In genomic region chr1:88537762-88538161, GRCh38 we compare ENCODE assay signal across 17 cellular contexts.
DNase-seq lines count a peak whose midpoint lies in the region; ATAC-seq and TF ChIP-seq lines count a peak whose summit lies in the region.
"Had no signal": no experiment of that assay in that cellular context is flagged by ENCODE, and none has a peak within 500 bp of the region (broad histone marks: within the 10 kb centered on the region; RNA-seq: fewer than 3 reads in every experiment).

No MANE protein-coding gene starts in this region.

- DNase-seq in SK-N-DZ (ENCODE audit: low spot score) (peak; percentile 84), hepatocyte (ENCODE audit: low spot score) (no peak), left lobe of liver (ENCODE audit: low spot score) (no peak), ureter (ENCODE audit: low spot score) (no peak), neural progenitor cell (ENCODE audit: low spot score) (no peak), NCI-H510A treated with DMSO at 0.1 percent for 48 hours (lab: John Stamatoyannopoulos, UW) (no peak), H4 (ENCODE audit: low spot score) (no peak)
- DNase-seq: 8988T; ACHN; Caco-2; Calu3; CD4-positive, alpha-beta T cell; CD8-positive, alpha-beta T cell; DMS79 treated with DMSO at 0.1 percent for 48 hours; GF-D8 had no signal

- no peaks in the 10 kb centered on the region for H3K36me3 Mint-ChIP-seq in neural progenitor cell
- H3K36me3 Mint-ChIP-seq: CD8-positive, alpha-beta T cell had no signal

- no peak overlapping the region for H2AFZ ChIP-seq in hepatocyte
- H2AFZ ChIP-seq in neural progenitor cell (replicated peaks) = no peak overlapping the region

- WGBS in hepatocyte (ENCODE audit: low lambda C conversion rate, missing lambda C conversion rate) = 73% methylated on average over 3 of the region's 3 CpGs

- peaks cover 9% of the 10 kb centered on the region for H3K4me1 Mint-ChIP-seq in neural progenitor cell

- H3K27me3 Mint-ChIP-seq in neural progenitor cell (ENCODE audit: insufficient read depth, low read depth) = no peaks in the 10 kb centered on the region

- H3K79me2 ChIP-seq in hepatocyte (no peaks in the 10 kb centered on the region), neural progenitor cell (ENCODE audit: low read depth) (no peaks in the 10 kb centered on the region)

- H3K4me3 ChIP-seq in hepatocyte (no peak overlapping the region), neural progenitor cell (no peak overlapping the region)
- H3K4me3 ChIP-seq: BLaER1 treated with 17β-estradiol and CSF1 and Interleukin-3, amounts not matched to agents 10 nM and 100 nM had no signal

- H3K4me1 ChIP-seq in hepatocyte (ENCODE audit: insufficient read depth) (peaks cover 27% of the 10 kb centered on the region), neural progenitor cell (no peaks in the 10 kb centered on the region)
- H3K4me1 ChIP-seq: BLaER1 treated with 17β-estradiol and CSF1 and Interleukin-3, amounts not matched to agents 10 nM and 100 nM; Caco-2 had no signal

- H3K4me2 ChIP-seq in hepatocyte (peak overlapping the region; percentile 22), neural progenitor cell (no peak overlapping the region)
- H3K4me2 ChIP-seq: BLaER1 treated with 17β-estradiol and CSF1 and Interleukin-3, amounts not matched to agents 10 nM and 100 nM had no signal

- no peak overlapping the region for H3K9ac ChIP-seq in neural progenitor cell
- H3K9ac ChIP-seq: BLaER1 treated with 17β-estradiol and CSF1 and Interleukin-3, amounts not matched to agents 10 nM and 100 nM had no signal

- H4K20me1 ChIP-seq in hepatocyte (ENCODE audit: insufficient read depth, poor library complexity, severe bottlenecking) (no peaks in the 10 kb centered on the region), neural progenitor cell (ENCODE audit: low read depth) (no peaks in the 10 kb centered on the region)
- H4K20me1 ChIP-seq: BLaER1 treated with 17β-estradiol and CSF1 and Interleukin-3, amounts not matched to agents 10 nM and 100 nM had no signal

- no peaks in the 10 kb centered on the region for H3K9me3 Mint-ChIP-seq in neural progenitor cell
- H3K9me3 Mint-ChIP-seq: CD4-positive, alpha-beta T cell; CD8-positive, alpha-beta T cell had no signal

- H3K27me3 ChIP-seq in hepatocyte = no peaks in the 10 kb centered on the region
- H3K27me3 ChIP-seq in neural progenitor cell = no peaks in the 10 kb centered on the region
- H3K27me3 ChIP-seq: BLaER1 treated with 17β-estradiol and CSF1 and Interleukin-3, amounts not matched to agents 10 nM and 100 nM had no signal

- H3K36me3 ChIP-seq in hepatocyte (replicated peaks; ENCODE audit: insufficient read depth, low read depth) = no peaks in the 10 kb centered on the region
- H3K36me3 ChIP-seq in neural progenitor cell = no peaks in the 10 kb centered on the region
- H3K36me3 ChIP-seq: BLaER1 treated with 17β-estradiol and CSF1 and Interleukin-3, amounts not matched to agents 10 nM and 100 nM had no signal

- H3K9me3 ChIP-seq in hepatocyte (ENCODE audit: low read depth) (no peaks in the 10 kb centered on the region), neural progenitor cell (ENCODE audit: low read depth) (no peaks in the 10 kb centered on the region)
- H3K9me3 ChIP-seq: BLaER1 treated with 17β-estradiol and CSF1 and Interleukin-3, amounts not matched to agents 10 nM and 100 nM; Caco-2 had no signal

- no peak for TF ChIP-seq CTCF in hepatocyte (IDR thresholded peaks at IDR 0.05; ENCODE audit: poor library complexity)
- no peak for TF ChIP-seq CTCF in neural progenitor cell (IDR thresholded peaks at IDR 0.05)

- no peak overlapping the region for H3K4me3 Mint-ChIP-seq in neural progenitor cell
- H3K4me3 Mint-ChIP-seq: CD4-positive, alpha-beta T cell; CD8-positive, alpha-beta T cell had no signal

- H3K27ac Mint-ChIP-seq in neural progenitor cell = no peak overlapping the region
- H3K27ac Mint-ChIP-seq: CD4-positive, alpha-beta T cell; CD8-positive, alpha-beta T cell had no signal

- H3K27ac ChIP-seq in hepatocyte (no peak overlapping the region), neural progenitor cell (no peak overlapping the region)
- H3K27ac ChIP-seq: BLaER1 treated with 17β-estradiol and CSF1 and Interleukin-3, amounts not matched to agents 10 nM and 100 nM; C4-2B had no signal

- H3K9me2 ChIP-seq in hepatocyte (replicated peaks; ENCODE audit: insufficient read depth) = no peaks in the 10 kb centered on the region

- H3F3A ChIP-seq in neural progenitor cell (ENCODE audit: low read depth) = no peaks in the 10 kb centered on the region

- peak; percentile 11 for ATAC-seq in left lobe of liver
- ATAC-seq: CD8-positive, alpha-beta T cell had no signal
